In genomic region chr14:23301288-23301968, GRCh38 we compare ENCODE assay signal across 8 cellular contexts. TPM values are rescaled to one million over a fixed set of nuclear protein-coding genes. Genes with fewer than 3 reads are reported as not detected.
A peak's percentile ranks its signal among the peaks of the same experiment; 100 is the strongest.
DNase-seq lines count a peak whose midpoint lies in the region; ATAC-seq and TF ChIP-seq lines count a peak whose summit lies in the region.

No MANE protein-coding gene starts in this region.

- H4K20me1 ChIP-seq in PC-3 (ENCODE audit: low read length) = no peaks in the 10 kb centered on the region

- whole genome bisulfite sequencing in esophagus squamous epithelium, 2 donors = 0% methylated on average over 2 to 15 of the region's 87 CpGs

- H3K27me3 Mint-ChIP-seq in naive B cell = no peaks in the 10 kb centered on the region

- H3K4me1 ChIP-seq in PC-3 (ENCODE audit: insufficient read depth, low read length) (peaks cover 20% of the 10 kb centered on the region), esophagus squamous epithelium (peaks cover 16 to 64% (median 35%) of the 10 kb centered on the region in 3 donors)

- H3K4me1 Mint-ChIP-seq in naive B cell = peaks cover 21 to 36% (median 34%) of the 10 kb centered on the region in 3 donors
- peaks cover 33% of the 10 kb centered on the region for H3K4me1 Mint-ChIP-seq in stimulated activated effector memory CD8-positive, alpha-beta T cell treated with anti-CD3 and anti-CD28 coated beads, Interleukin-12 subunit alpha, Interleukin-12 subunit beta, amount 100 ng/mL, for 72 hours

- peak; percentile 100 for DNase-seq in DMS79 treated with DMSO at 0.1 percent for 48 hours (lab: John Stamatoyannopoulos, UW)
- peak; percentile 99 for DNase-seq in KBM-7
- DNase-seq in PC-3 = peak; percentile 99
- peak; percentile 98 to 99 for DNase-seq in activated T-cell treated with anti-CD3 and anti-CD28 coated beads, Interleukin-2, amount 50 U/mL, for 48 hours
- peak; percentile 93 for DNase-seq in esophagus squamous epithelium (lab: John Stamatoyannopoulos, UW)
- DNase-seq in naive B cell = peak; percentile 99
- peak; percentile 98 to 99 for DNase-seq in stimulated activated effector memory CD8-positive, alpha-beta T cell treated with anti-CD3 and anti-CD28 coated beads, Interleukin-12 subunit alpha, Interleukin-12 subunit beta, amount 100 ng/mL, for 72 hours (ENCODE audit: low spot score in 2 of 2)

- no peaks in the 10 kb centered on the region for H3K27me3 ChIP-seq in PC-3 (ENCODE audit: low read length)
- no peaks in the 10 kb centered on the region for H3K27me3 ChIP-seq in esophagus squamous epithelium

- H3K9me3 ChIP-seq in PC-3 (ENCODE audit: low read length) (no peaks in the 10 kb centered on the region), esophagus squamous epithelium (no peaks in the 10 kb centered on the region)

- H3K36me3 ChIP-seq in PC-3 (ENCODE audit: low read depth, low read length) (no peaks in the 10 kb centered on the region), esophagus squamous epithelium (peaks cover 0 to 11% (median 0%) of the 10 kb centered on the region in 3 donors)

- no peaks in the 10 kb centered on the region for H3K9me2 ChIP-seq in PC-3 (replicated peaks; ENCODE audit: low read length)

- H2AFZ ChIP-seq in PC-3 (ENCODE audit: low read length) = peak overlapping the region; percentile 93

- peaks cover 4% of the 10 kb centered on the region for H3F3A ChIP-seq in PC-3 (ENCODE audit: low read length, unreplicated experiment)

- no peaks in the 10 kb centered on the region for H3K9me3 Mint-ChIP-seq in naive B cell
- H3K9me3 Mint-ChIP-seq in stimulated activated effector memory CD8-positive, alpha-beta T cell treated with anti-CD3 and anti-CD28 coated beads, Interleukin-12 subunit alpha, Interleukin-12 subunit beta, amount 100 ng/mL, for 72 hours = no peaks in the 10 kb centered on the region

- peak overlapping the region; percentile 98 to 100 (median 98) for H3K27ac Mint-ChIP-seq in naive B cell
- H3K27ac Mint-ChIP-seq in stimulated activated effector memory CD8-positive, alpha-beta T cell treated with anti-CD3 and anti-CD28 coated beads, Interleukin-12 subunit alpha, Interleukin-12 subunit beta, amount 100 ng/mL, for 72 hours = peak overlapping the region; percentile 97

- peaks cover 12% of the 10 kb centered on the region for H3K79me2 ChIP-seq in PC-3 (ENCODE audit: low read length)

- peak overlapping the region; percentile 97 for H3K4me2 ChIP-seq in PC-3 (ENCODE audit: low read length)

- H3K9ac ChIP-seq in PC-3 (ENCODE audit: low read length) = peak overlapping the region; percentile 76

- BruUV-seq in PC-3 (replicated peaks; lab: Mats Ljungman, UMichigan) = no TSS peak

- peak overlapping the region; percentile 91 to 99 (median 95) for H3K4me3 Mint-ChIP-seq in naive B cell
- peak overlapping the region; percentile 97 for H3K4me3 Mint-ChIP-seq in stimulated activated effector memory CD8-positive, alpha-beta T cell treated with anti-CD3 and anti-CD28 coated beads, Interleukin-12 subunit alpha, Interleukin-12 subunit beta, amount 100 ng/mL, for 72 hours

- peak overlapping the region; percentile 79 for H3K4me3 ChIP-seq in PC-3 (ENCODE audit: low read length)
- H3K4me3 ChIP-seq in esophagus squamous epithelium = peak overlapping the region; percentile 61 to 85 (median 73)

- CTCF ChIA-PET in PC-3 (lab: Charles Lee) = interaction anchor here (0.6 to 0.9 kb wide), 4 partner anchors 15 to 206 kb away, joined by 3 to 8 read pairs (median 6); partner anchors contain the start of genes C14orf119, HOMEZ and PABPN1

- peak in 2 of 4 donors; percentile 45 to 60 for TF ChIP-seq POLR2A in esophagus squamous epithelium (IDR thresholded peaks at IDR 0.05)

- peak overlapping the region; percentile 63 for H3K27ac ChIP-seq in PC-3 (ENCODE audit: low read length)
- peak overlapping the region; percentile 95 to 99 (median 98) for H3K27ac ChIP-seq in esophagus squamous epithelium

- peak; percentile 77 for ATAC-seq in GM21723 (IDR thresholded peaks at IDR 0.05; ENCODE audit: unreplicated experiment)
- peak; percentile 75 for ATAC-seq in PC-3
- peak; percentile 71 to 73 for ATAC-seq in naive B cell (ENCODE audit: low read depth in 2 of 2)
- peak; percentile 88 for ATAC-seq in stimulated activated effector memory CD8-positive, alpha-beta T cell treated with anti-CD3 and anti-CD28 coated beads, Interleukin-12 subunit alpha, Interleukin-12 subunit beta, amount 100 ng/mL, for 72 hours

- in situ Hi-C loops in KBM-7 (cut with MboI; ENCODE audit: low pct_unique_long_range_greater_than_20kb, low sequenced_read_pairs) = no loop called here

- intact Hi-C loops in PC-3 (cut with micrococcal nuclease) = loop anchor here (1.0 to 10.0 kb wide), 4 partner anchors 15 to 537 kb away; partner anchors contain the start of genes HOMEZ, OXA1L and PABPN1
- intact Hi-C loops in esophagus squamous epithelium (cut with DNase I) = no loop called here

- POLR2A ChIA-PET in PC-3 (lab: Charles Lee; ENCODE audit: unreplicated experiment) = interaction anchor here (0.6 to 2.0 kb wide), 4 partner anchors 15 to 254 kb away, joined by 4 to 13 read pairs (median 6); partner anchors contain the start of genes HOMEZ and PABPN1

- TF ChIP-seq CTCF in PC-3 (conservative IDR thresholded peaks at IDR 0.05; ENCODE audit: low read depth, low read length) = peak; percentile 78
- TF ChIP-seq CTCF in esophagus squamous epithelium (IDR thresholded peaks at IDR 0.05) = peak; percentile 37 to 92 (median 84)

- no peaks in the 10 kb centered on the region for H3K36me3 Mint-ChIP-seq in naive B cell
- peaks cover 58% of the 10 kb centered on the region for H3K36me3 Mint-ChIP-seq in stimulated activated effector memory CD8-positive, alpha-beta T cell treated with anti-CD3 and anti-CD28 coated beads, Interleukin-12 subunit alpha, Interleukin-12 subunit beta, amount 100 ng/mL, for 72 hours

RNA-seq across cellular contexts. Expression of gene PPP1R3E, which starts 1.2 kb away (rescaled TPM):
- total RNA-seq in PC-3 (2014; rRNA removed) (3.2 and 5.0 TPM in 2 replicates), esophagus squamous epithelium (1 to 10 TPM; 1.7 to 7.1 (median 3.4) TPM)
- 10 to 100 TPM in 1 of 6 donors, 1 to 10 TPM in 5; 3.9 to 11.8 (median 5.1) TPM for polyA plus RNA-seq in naive B cell (ENCODE audit: low read depth in 6 of 6)

RNA-seq across cellular contexts. Expression of gene BCL2L2, which starts 5.2 kb away (rescaled TPM):
- total RNA-seq in PC-3 (2014; rRNA removed) (32.4 and 33.5 TPM in 2 replicates), esophagus squamous epithelium (10 to 100 TPM; 36.7 to 57.8 (median 47.4) TPM)
- under 1 TPM in 3 of 6 donors, not detected in 3; 0.22 to 0.72 (median 0.28) TPM for polyA plus RNA-seq in naive B cell (ENCODE audit: low read depth in 6 of 6)

RNA-seq across cellular contexts. Expression of gene HOMEZ, which starts 15.5 kb away (rescaled TPM):
- 4.1 and 7.7 TPM in 2 replicates for total RNA-seq in PC-3 (2014; rRNA removed)
- total RNA-seq in esophagus squamous epithelium = 10 to 100 TPM in 1 of 4 donors, 1 to 10 TPM in 3; 7.9 to 10.6 (median 9.5) TPM
- polyA plus RNA-seq in naive B cell (ENCODE audit: low read depth in 6 of 6) = 1 to 10 TPM; 1.0 to 6.9 (median 4.8) TPM

RNA-seq across cellular contexts. Expression of gene PABPN1, which starts 19.8 kb away (rescaled TPM):
- 89.1 and 116 TPM in 2 replicates for total RNA-seq in PC-3 (2014; rRNA removed)
- 10 to 100 TPM; 28.2 to 63.8 (median 51.3) TPM for total RNA-seq in esophagus squamous epithelium
- polyA plus RNA-seq in naive B cell (ENCODE audit: low read depth in 6 of 6) = 100 to 1,000 TPM; 114 to 160 (median 145) TPM

RNA-seq across cellular contexts. Expression of gene SLC22A17, which starts 51.3 kb away (rescaled TPM):
- total RNA-seq in PC-3 (2014; rRNA removed) (12.0 and 13.2 TPM in 2 replicates), esophagus squamous epithelium (1 to 10 TPM in 3 of 4 donors, under 1 TPM in 1; 0.88 to 9.2 (median 3.3) TPM)
- under 1 TPM in 2 of 6 donors, not detected in 4; 0.29 to 0.66 TPM for polyA plus RNA-seq in naive B cell (ENCODE audit: low read depth in 6 of 6)

Comparison
In these comparisons a context has a peak if more than half of its experiments do, and no peak if none do; other contexts are left out.
1. Peak in every context shown above with its lines: DNase-seq, ATAC-seq, H3K4me3 ChIP-seq and H3K27ac ChIP-seq.